ENCODE assay signal across 25 cellular contexts in the genomic region with DNA sequence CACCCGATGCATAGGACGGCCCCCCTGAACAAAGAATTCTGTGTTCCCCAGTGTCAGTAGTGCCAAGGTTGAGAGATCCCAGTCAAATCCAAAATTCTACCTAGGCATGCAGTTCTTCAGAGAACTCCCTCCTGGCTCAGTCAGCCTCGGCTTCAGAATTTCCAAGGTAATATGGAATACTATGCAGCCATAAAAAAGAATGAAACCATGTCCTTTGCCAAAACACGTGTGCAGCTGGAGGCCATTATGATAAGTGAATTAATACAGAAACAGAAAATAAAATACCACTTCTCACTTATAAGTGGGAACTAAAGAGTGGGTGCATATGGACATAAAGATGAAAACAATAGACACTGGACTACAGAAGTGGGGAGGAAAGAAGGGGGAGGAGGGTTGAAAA.
"Had no signal": no experiment of that assay in that cellular context is flagged by ENCODE, and none has a peak within 500 bp of the region (broad histone marks: within the 10 kb centered on the region; RNA-seq: fewer than 3 reads in every experiment).

No MANE protein-coding gene starts in this region.

- H2AFZ ChIP-seq: PC-9 had no signal

- ATAC-seq: Right ventricle myocardium inferior, T-cell had no signal

- H3K27me3 ChIP-seq: MG63, Peyer's patch, SJCRH30 had no signal

- H3K4me3 Mint-ChIP-seq: T-cell had no signal

- H3K36me3 Mint-ChIP-seq: T-cell had no signal

- DNase-seq: Karpas-422; KG1; MG63; NCI-H1092; NCI-H1105 treated with DMSO at 0.1 percent for 48 hours; NCI-H1436; NCI-H187; NCI-H2029; NCI-H2081 treated with DMSO at 0.1 percent for 48 hours; NCI-H2171; NCI-H226; NCI-H446; NCI-H510A; NCI-H524 treated with DMSO at 0.1 percent for 48 hours; NCI-H69; NCI-H774; NK-92 treated with Interleukin-12 subunit alpha and Interleukin-12 subunit beta, amount 100 ng/mL, for 24 hours; OCI-M1; PC-9; Peyer's patch; SHP77 treated with DMSO at 0.1 percent for 48 hours; SJCRH30; SW 1271; T-cell had no signal

- H3K36me3 ChIP-seq: MG63, Peyer's patch, SJCRH30 had no signal

- H3K9me3 ChIP-seq: SJCRH30 had no signal

- H3K27ac Mint-ChIP-seq: T-cell had no signal

- H3K4me1 Mint-ChIP-seq: T-cell had no signal

- H3K4me2 ChIP-seq: PC-9 had no signal

- H3K27ac ChIP-seq: PC-9, Peyer's patch had no signal

- H3K4me1 ChIP-seq: Peyer's patch had no signal

- H3K4me3 ChIP-seq: MG63, PC-9, Peyer's patch, SJCRH30 had no signal
